8 cellular contexts compared by ENCODE assay signal in genomic region chr1:235328271-235329138, GRCh38. TPM values are rescaled to one million over a fixed set of nuclear protein-coding genes. Genes with fewer than 3 reads are reported as not detected.
DNase-seq lines count a peak whose midpoint lies in the region; ATAC-seq and TF ChIP-seq lines count a peak whose summit lies in the region.

TSS of gene GGPS1 (plus strand) at chr1:235328570. CDS start at chr1:235335265, 6,695 bp downstream.

- no peak for TF ChIP-seq CTCF in coronary artery (IDR thresholded peaks at IDR 0.05)

- DNase-seq in C1 segment of cervical spinal cord (lab: John Stamatoyannopoulos, UW) (peak; percentile 95 to 100 (median 99)), NCI-H526 treated with DMSO at 0.1 percent for 48 hours (lab: John Stamatoyannopoulos, UW) (peak; percentile 97), coronary artery (ENCODE audit: low spot score) (peak; percentile 99)
- peak; percentile 98 for DNase-seq in activated CD4-positive, alpha-beta T cell treated with anti-CD3 and anti-CD28 coated beads, Interleukin-2, amount 10 ng/mL, durations not matched to agents 24 days and 14 days
- peak; percentile 98 to 99 for DNase-seq in stimulated activated CD4-positive, alpha-beta T cell treated with anti-CD3 and anti-CD28 coated beads, Interleukin-1b, Interleukin-23, amount 100 ng/mL, for 4 hours (ENCODE audit: low read depth in 2 of 2)

- peaks cover 25% of the 10 kb centered on the region for H3K4me1 Mint-ChIP-seq in activated CD4-positive, alpha-beta T cell treated with anti-CD3 and anti-CD28 coated beads, Interleukin-2, amount 10 ng/mL, durations not matched to agents 24 days and 14 days

- no peaks in the 10 kb centered on the region for H3K27me3 Mint-ChIP-seq in activated CD4-positive, alpha-beta T cell treated with anti-CD3 and anti-CD28 coated beads, Interleukin-2, amount 10 ng/mL, durations not matched to agents 24 days and 14 days

- H3K27me3 ChIP-seq in layer of hippocampus (ENCODE audit: control insufficient read depth, insufficient read depth, low read length) = no peaks in the 10 kb centered on the region

- no peaks in the 10 kb centered on the region for H3K9me3 Mint-ChIP-seq in activated CD4-positive, alpha-beta T cell treated with anti-CD3 and anti-CD28 coated beads, Interleukin-2, amount 10 ng/mL, durations not matched to agents 24 days and 14 days

- H3K4me3 Mint-ChIP-seq in activated CD4-positive, alpha-beta T cell treated with anti-CD3 and anti-CD28 coated beads, Interleukin-2, amount 10 ng/mL, durations not matched to agents 24 days and 14 days = no peak within 1 kb of the TSS

- intact Hi-C loops in activated CD4-positive, alpha-beta T cell treated with anti-CD3 and anti-CD28 coated beads, Interleukin-2, amount 10 ng/mL, durations not matched to agents 24 days and 14 days (cut with micrococcal nuclease) = loop anchor here (1.0 to 10.0 kb wide), 17 partner anchors 11 to 956 kb away; partner anchors contain the start of genes B3GALNT2, COA6, LYST and RBM34

- no peak within 1 kb of the TSS for H3K27ac Mint-ChIP-seq in activated CD4-positive, alpha-beta T cell treated with anti-CD3 and anti-CD28 coated beads, Interleukin-2, amount 10 ng/mL, durations not matched to agents 24 days and 14 days

- peak within 1 kb of the TSS; percentile 93 for H3K4me3 ChIP-seq in coronary artery

- peak; percentile 49 for ATAC-seq in GM19351 (IDR thresholded peaks at IDR 0.05; ENCODE audit: unreplicated experiment)
- ATAC-seq in HG03520 (IDR thresholded peaks at IDR 0.05; ENCODE audit: unreplicated experiment) = peak; percentile 58

- H3K27ac ChIP-seq in coronary artery (peak within 1 kb of the TSS; percentile 98 to 99), layer of hippocampus (ENCODE audit: low read depth, low read length) (peak within 1 kb of the TSS; percentile 97)

- H3K36me3 Mint-ChIP-seq in activated CD4-positive, alpha-beta T cell treated with anti-CD3 and anti-CD28 coated beads, Interleukin-2, amount 10 ng/mL, durations not matched to agents 24 days and 14 days (ENCODE audit: low read depth) = peaks cover 29% of the 10 kb centered on the region

RNA-seq across cellular contexts. Expression of gene GGPS1, which starts in this region (rescaled TPM):
- 30.8 and 33.9 TPM in 2 replicates for total RNA-seq in activated CD4-positive, alpha-beta T cell treated with anti-CD3 and anti-CD28 coated beads, Interleukin-2, amount 10 ng/mL, durations not matched to agents 24 days and 14 days

Comparison
In these comparisons a context has a peak if more than half of its experiments do, and no peak if none do; other contexts are left out.
1. Peak in every context shown above with its lines: DNase-seq, ATAC-seq, H3K4me3 ChIP-seq and H3K27ac ChIP-seq.